Comparison of ENCODE assay signal across 23 cellular contexts in the genomic region with DNA sequence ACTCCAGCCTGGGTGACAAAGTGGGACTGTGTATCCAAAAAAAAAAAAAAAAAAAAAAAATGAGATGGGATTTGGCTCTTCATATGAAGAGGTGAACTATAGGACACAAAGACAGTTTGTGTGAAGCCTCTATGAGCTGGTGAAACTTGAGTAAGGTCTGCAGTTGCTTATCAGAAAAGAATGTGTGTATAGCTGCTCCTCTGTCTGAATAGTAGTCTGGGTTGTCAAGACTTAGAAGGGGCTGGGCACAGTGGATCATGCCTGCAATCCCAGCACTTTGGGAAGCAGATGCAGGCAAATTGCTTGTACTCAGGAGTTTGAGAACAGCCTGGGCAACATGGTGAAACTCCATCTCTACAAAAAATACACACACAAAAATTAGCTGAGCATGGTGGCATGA.
"Had no signal": no experiment of that assay in that cellular context is flagged by ENCODE, and none has a peak within 500 bp of the region (broad histone marks: within the 10 kb centered on the region; RNA-seq: fewer than 3 reads in every experiment).

No MANE protein-coding gene starts in this region.

- H3K4me3 ChIP-seq: esophagus muscularis mucosa, left ventricle myocardium inferior, lower lobe of right lung, prostate gland, right lobe of liver, skin epidermis, testis, tibial nerve, upper lobe of right lung, vagina had no signal

- DNase-seq: effector memory CD8-positive, alpha-beta T cell; foreskin keratinocyte; immature natural killer cell; kidney; left cardiac atrium; left ventricle myocardium inferior; lower lobe of right lung; right lobe of liver; stimulated activated CD4-positive, alpha-beta T cell treated with anti-CD3 and anti-CD28 coated beads, Interleukin-2, amount 100 ng/mL, for 24 hours; stimulated activated CD4-positive, alpha-beta T cell treated with anti-CD3 and anti-CD28 coated beads, Interleukin-4, amount 100 ng/mL, for 4 hours; stimulated activated naive B cell treated with anti-CD40 and anti-IgM and Interleukin-4, amounts not matched to agents 10 μg/mL and 1 μg/mL and 100 μg/mL, for 72 hours; stimulated activated naive CD8-positive, alpha-beta T cell treated with anti-CD3 and anti-CD28 coated beads, Interleukin-15, amount 100 ng/mL, for 72 hours; testis; upper lobe of right lung had no signal

- H3K4me3 Mint-ChIP-seq: dendritic cell treated with granulocyte-macrophage colony-stimulating factor and Interleukin-4, amounts not matched to agents 40 ng/mL and 50 ng/mL, for 4 days; effector memory CD8-positive, alpha-beta T cell; immature natural killer cell; memory B cell; mesothelial cell of epicardium; nephron; stimulated activated naive B cell treated with anti-CD40 and anti-IgM and Interleukin-4, amounts not matched to agents 10 μg/mL and 1 μg/mL and 100 μg/mL, for 72 hours; stimulated activated naive CD8-positive, alpha-beta T cell treated with anti-CD3 and anti-CD28 coated beads, Interleukin-15, amount 100 ng/mL, for 72 hours had no signal

- H3K9me3 Mint-ChIP-seq: dendritic cell treated with granulocyte-macrophage colony-stimulating factor and Interleukin-4, amounts not matched to agents 40 ng/mL and 50 ng/mL, for 4 days; effector memory CD8-positive, alpha-beta T cell; memory B cell; stimulated activated naive CD8-positive, alpha-beta T cell treated with anti-CD3 and anti-CD28 coated beads, Interleukin-15, amount 100 ng/mL, for 72 hours had no signal

- H3K36me3 Mint-ChIP-seq: immature natural killer cell; memory B cell; mesothelial cell of epicardium; stimulated activated naive B cell treated with anti-CD40 and anti-IgM and Interleukin-4, amounts not matched to agents 10 μg/mL and 1 μg/mL and 100 μg/mL, for 72 hours had no signal

- H3K27ac Mint-ChIP-seq: dendritic cell treated with granulocyte-macrophage colony-stimulating factor and Interleukin-4, amounts not matched to agents 40 ng/mL and 50 ng/mL, for 4 days; effector memory CD8-positive, alpha-beta T cell; immature natural killer cell; memory B cell; mesothelial cell of epicardium; nephron; stimulated activated naive B cell treated with anti-CD40 and anti-IgM and Interleukin-4, amounts not matched to agents 10 μg/mL and 1 μg/mL and 100 μg/mL, for 72 hours had no signal

- H3K4me1 Mint-ChIP-seq: immature natural killer cell; memory B cell; stimulated activated naive B cell treated with anti-CD40 and anti-IgM and Interleukin-4, amounts not matched to agents 10 μg/mL and 1 μg/mL and 100 μg/mL, for 72 hours; stimulated activated naive CD8-positive, alpha-beta T cell treated with anti-CD3 and anti-CD28 coated beads, Interleukin-15, amount 100 ng/mL, for 72 hours had no signal

- H3K27me3 Mint-ChIP-seq: dendritic cell treated with granulocyte-macrophage colony-stimulating factor and Interleukin-4, amounts not matched to agents 40 ng/mL and 50 ng/mL, for 4 days; effector memory CD8-positive, alpha-beta T cell; memory B cell; stimulated activated naive B cell treated with anti-CD40 and anti-IgM and Interleukin-4, amounts not matched to agents 10 μg/mL and 1 μg/mL and 100 μg/mL, for 72 hours; stimulated activated naive CD8-positive, alpha-beta T cell treated with anti-CD3 and anti-CD28 coated beads, Interleukin-15, amount 100 ng/mL, for 72 hours had no signal

- ATAC-seq: effector memory CD8-positive, alpha-beta T cell; foreskin keratinocyte; left cardiac atrium; lower lobe of right lung; right lobe of liver; stimulated activated naive B cell treated with anti-CD40 and anti-IgM and Interleukin-4, amounts not matched to agents 10 μg/mL and 1 μg/mL and 100 μg/mL, for 72 hours; stimulated activated naive CD8-positive, alpha-beta T cell treated with anti-CD3 and anti-CD28 coated beads, Interleukin-15, amount 100 ng/mL, for 72 hours; upper lobe of right lung had no signal
